In the genomic region with DNA sequence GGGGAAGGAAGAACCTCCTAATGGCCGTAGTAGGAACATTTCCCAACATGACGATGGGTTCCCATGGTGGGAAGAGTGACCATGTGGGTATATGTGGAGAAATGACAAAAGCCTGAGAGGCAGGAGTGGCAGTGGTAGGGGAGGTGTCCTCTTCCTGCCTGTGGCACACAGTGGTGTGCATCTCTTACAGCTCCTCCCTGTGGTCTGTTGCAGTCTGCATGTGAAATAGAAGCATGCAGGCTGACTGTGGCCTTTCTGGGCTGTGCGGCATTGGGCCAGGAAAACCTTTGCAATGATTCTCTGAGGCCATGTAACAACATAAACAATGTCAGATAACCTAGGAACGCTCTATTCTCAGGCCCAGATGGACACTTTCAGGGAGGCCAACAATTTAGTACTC, we compare ENCODE assay signal across 12 cellular contexts.
DNase-seq lines count a peak whose midpoint lies in the region; ATAC-seq and TF ChIP-seq lines count a peak whose summit lies in the region.
"Had no signal": no experiment of that assay in that cellular context is flagged by ENCODE, and none has a peak within 500 bp of the region (broad histone marks: within the 10 kb centered on the region; RNA-seq: fewer than 3 reads in every experiment).

No MANE protein-coding gene starts in this region.

- H3K56ac ChIP-seq in mesendoderm (ENCODE audit: low read length) = no peak overlapping the region

- no peak overlapping the region for H2AFZ ChIP-seq in mammary epithelial cell (ENCODE audit: low read depth, low read length)

- H4K8ac ChIP-seq in mesendoderm (ENCODE audit: low read depth, low read length) = no peak overlapping the region

- H3K79me1 ChIP-seq in mesendoderm (ENCODE audit: low read length) = no peaks in the 10 kb centered on the region

- no peaks in the 10 kb centered on the region for H3K9me3 ChIP-seq in mammary epithelial cell (replicated peaks; ENCODE audit: insufficient read depth, low read length)

- BruUV-seq in mammary epithelial cell (replicated peaks; lab: Mats Ljungman, UMichigan) = no TSS peak

- CTCF ChIA-PET in mammary epithelial cell (lab: Charles Lee; ENCODE audit: low non-redundant PET) = no interaction called here

- in situ Hi-C loops in mammary epithelial cell (cut with MboI; ENCODE audit: low sequenced_read_pairs in 2 of 2) = no loop called here

- no peak overlapping the region for H3K27ac ChIP-seq in mammary epithelial cell (ENCODE audit: insufficient read depth, low read depth, low read length)
- no peak overlapping the region for H3K27ac ChIP-seq in mesendoderm (ENCODE audit: low read depth, low read length)
- H3K27ac ChIP-seq: 22Rv1, spleen had no signal

- H3K36me3 ChIP-seq in mammary epithelial cell (ENCODE audit: insufficient read depth, low read length) (no peaks in the 10 kb centered on the region), mesendoderm (ENCODE audit: control insufficient read depth, insufficient read depth, low read length) (no peaks in the 10 kb centered on the region)
- H3K36me3 ChIP-seq: spleen had no signal

- H2BK5ac ChIP-seq in mesendoderm (ENCODE audit: low read length) = no peak overlapping the region

- H3K27me3 ChIP-seq in mammary epithelial cell (ENCODE audit: insufficient read depth, low read length) (no peaks in the 10 kb centered on the region), mesendoderm (ENCODE audit: insufficient read depth, low read length, poor library complexity) (no peaks in the 10 kb centered on the region)
- H3K27me3 ChIP-seq: spleen had no signal

- H3K4me2 ChIP-seq in mammary epithelial cell (ENCODE audit: insufficient read depth, low read depth, low read length) (no peak overlapping the region), mesendoderm (ENCODE audit: low read length) (no peak overlapping the region)

- DNase-seq in DMS 273 (lab: John Stamatoyannopoulos, UW; ENCODE audit: unreplicated experiment) = peak; percentile 6
- DNase-seq in DMS 273 treated with DMSO at 0.1 percent for 48 hours (lab: John Stamatoyannopoulos, UW) = no peak
- DNase-seq in HT-29 (ENCODE audit: low spot score) = peak; percentile 26
- no peak for DNase-seq in mammary epithelial cell
- DNase-seq in mesendoderm = peak; percentile 53
- no peak for DNase-seq in NCI-H526 treated with DMSO at 0.1 percent for 48 hours (lab: John Stamatoyannopoulos, UW)
- no peak for DNase-seq in stimulated activated CD4-positive, alpha-beta T cell treated with anti-CD3 and anti-CD28 coated beads, Interleukin-1b, Interleukin-23, amount 100 ng/mL, for 48 hours
- DNase-seq: activated naive CD4-positive, alpha-beta T cell treated with anti-CD3 and anti-CD28 coated beads, Interleukin-2, amount 50 U/mL, for 16 hours; erythroblast; spleen had no signal

- H4K20me1 ChIP-seq in mammary epithelial cell (ENCODE audit: insufficient read depth, low read length) = no peaks in the 10 kb centered on the region

- H2BK15ac ChIP-seq in mesendoderm (replicated peaks; ENCODE audit: low read depth) = no peak overlapping the region

- H2BK120ac ChIP-seq in mesendoderm (ENCODE audit: low read depth, low read length) = no peak overlapping the region

- no peak overlapping the region for H4K5ac ChIP-seq in mesendoderm (ENCODE audit: low read length)

- no peak overlapping the region for H3K4me3 ChIP-seq in mammary epithelial cell (replicated peaks in 1 of 3; ENCODE audit: insufficient read depth in 1 of 3, low read depth in 2 of 3, low read length in 3 of 3)
- no peak overlapping the region for H3K4me3 ChIP-seq in mesendoderm (ENCODE audit: low read length)
- H3K4me3 ChIP-seq: spleen had no signal

- H3K23ac ChIP-seq in mesendoderm (ENCODE audit: low read length) = no peak overlapping the region

- no peak overlapping the region for H3K4ac ChIP-seq in mesendoderm (ENCODE audit: low read depth, low read length)

- dilution Hi-C loops in mammary epithelial cell (cut with HindIII; ENCODE audit: low sequenced_read_pairs) = no loop called here

- H3K4me1 ChIP-seq in mammary epithelial cell (ENCODE audit: insufficient read depth, low read length) (no peaks in the 10 kb centered on the region), mesendoderm (ENCODE audit: control insufficient read depth, low read depth, low read length) (no peaks in the 10 kb centered on the region)
- H3K4me1 ChIP-seq: spleen had no signal

- H2AK5ac ChIP-seq in mesendoderm (ENCODE audit: low read length) = no peak overlapping the region

- ATAC-seq in HG02973 (IDR thresholded peaks at IDR 0.05; ENCODE audit: unreplicated experiment) = no peak

- H3K18ac ChIP-seq in mesendoderm (ENCODE audit: low read length) = no peak overlapping the region

- WGBS in mammary epithelial cell (ENCODE audit: low coverage, missing lambda C conversion rate) = 100% methylated on average over 2 of the region's 4 CpGs
- WGBS in mesendoderm (ENCODE audit: extremely low coverage, insufficient coverage, low lambda C conversion rate) = no CpG with 5 or more reads among the region's 4 CpGs

- TF ChIP-seq CTCF in mammary epithelial cell (conservative IDR thresholded peaks at IDR 0.05 in 1 of 2, IDR thresholded peaks at IDR 0.05 in 1 of 2; ENCODE audit: extremely low read depth in 1 of 2, insufficient read depth in 1 of 2, low read depth in 1 of 2, low read length in 2 of 2) = peak; percentile 7 to 38

- H3K9ac ChIP-seq in mammary epithelial cell (ENCODE audit: insufficient read depth, low read length) (no peak overlapping the region), mesendoderm (ENCODE audit: low read length) (no peak overlapping the region)

- intact Hi-C loops in mammary epithelial cell (cut with micrococcal nuclease) = loop anchor here (2.0 kb wide), 1 partner anchor 55 kb away; no protein-coding TSS in a partner anchor

- H3K79me2 ChIP-seq in mammary epithelial cell (ENCODE audit: insufficient read depth, low read length) (no peaks in the 10 kb centered on the region), mesendoderm (ENCODE audit: control insufficient read depth, insufficient read depth, low read length) (no peaks in the 10 kb centered on the region)

Comparison
In these comparisons a context has a peak if more than half of its experiments do, and no peak if none do; other contexts are left out.
1. DNase-seq: peak in DMS 273 (single experiment), HT-29 (single experiment) and mesendoderm (single experiment); none in DMS 273 treated with DMSO at 0.1 percent for 48 hours (single experiment), mammary epithelial cell (single experiment), NCI-H526 treated with DMSO at 0.1 percent for 48 hours (single experiment) and stimulated activated CD4-positive, alpha-beta T cell treated with anti-CD3 and anti-CD28 coated beads, Interleukin-1b, Interleukin-23, amount 100 ng/mL, for 48 hours (single experiment).